In genomic region chr2:136909777-136910176, GRCh38 we compare ENCODE assay signal across 14 cellular contexts.
DNase-seq lines count a peak whose midpoint lies in the region; FAIRE-seq and TF ChIP-seq lines count a peak whose summit lies in the region.
"Had no signal": no experiment of that assay in that cellular context is flagged by ENCODE, and none has a peak within 500 bp of the region (broad histone marks: within the 10 kb centered on the region; RNA-seq: fewer than 3 reads in every experiment).

No MANE protein-coding gene starts in this region.

- H3K27ac ChIP-seq in HUES48 (ENCODE audit: low read depth, low read length) = peak overlapping the region; percentile 65
- H3K27ac ChIP-seq in endodermal cell (ENCODE audit: low read depth, low read length) = no peak overlapping the region
- H3K27ac ChIP-seq: BLaER1 treated with 17β-estradiol and CSF1 and Interleukin-3, amounts not matched to agents 10 nM and 100 nM had no signal

- H3K4me1 Mint-ChIP-seq in endodermal cell = peaks cover 15% of the 10 kb centered on the region

- H3K27ac Mint-ChIP-seq in endodermal cell = peak overlapping the region; percentile 83
- H3K27ac Mint-ChIP-seq: CD8-positive, alpha-beta T cell had no signal

- DNase-seq in endodermal cell = peak; percentile 64
- DNase-seq in kidney tubule cell (ENCODE audit: low spot score) = peak; percentile 88
- peak; percentile 91 for DNase-seq in renal cortical epithelial cell (ENCODE audit: low read depth)
- DNase-seq in frontal cortex (ENCODE audit: low spot score in 2 of 2) = no peak
- no peak for DNase-seq in NCI-H2196 treated with DMSO at 0.1 percent for 48 hours (lab: John Stamatoyannopoulos, UW; ENCODE audit: unreplicated experiment)
- no peak for DNase-seq in OCI-M1 (lab: John Stamatoyannopoulos, UW)
- DNase-seq: CD8-positive, alpha-beta T cell; DMS79; NCI-H1417 treated with DMSO at 0.1 percent for 48 hours; NCI-H187 treated with DMSO at 0.1 percent for 48 hours; NCI-H526 had no signal

- 56% methylated on average over 1 of the region's 1 CpG; no CpG with 5 or more reads in 1 of the 2 experiments for WGBS in endodermal cell (ENCODE audit: insufficient coverage in 1 of 2, insufficient read length in 1 of 2), 2 experiments

- peaks cover 30% of the 10 kb centered on the region for H3K9me3 Mint-ChIP-seq in endodermal cell

- H3K36me3 ChIP-seq in HUES48 (ENCODE audit: control insufficient read depth, insufficient read depth, low read length) = no peaks in the 10 kb centered on the region
- no peaks in the 10 kb centered on the region for H3K36me3 ChIP-seq in endodermal cell (ENCODE audit: control insufficient read depth, insufficient read depth, low read length)
- H3K36me3 ChIP-seq: BLaER1 treated with 17β-estradiol and CSF1 and Interleukin-3, amounts not matched to agents 10 nM and 100 nM had no signal

- no peak overlapping the region for H3K9ac ChIP-seq in HUES48 (ENCODE audit: low read depth, low read length)
- H3K9ac ChIP-seq in endodermal cell (ENCODE audit: extremely low read depth, low read length, poor library complexity, severe bottlenecking) = no peak overlapping the region
- H3K9ac ChIP-seq: BLaER1 treated with 17β-estradiol and CSF1 and Interleukin-3, amounts not matched to agents 10 nM and 100 nM had no signal

- peaks cover 16% of the 10 kb centered on the region for H3K36me3 Mint-ChIP-seq in endodermal cell (ENCODE audit: low read depth)
- H3K36me3 Mint-ChIP-seq: CD8-positive, alpha-beta T cell had no signal

- no peaks in the 10 kb centered on the region for H3K27me3 Mint-ChIP-seq in endodermal cell (ENCODE audit: insufficient read depth)

- no peak for FAIRE-seq in frontal cortex (lab: Jason Lieb, UNC)
- FAIRE-seq: D721Med had no signal

- H3K9me3 ChIP-seq in HUES48 (ENCODE audit: control insufficient read depth, insufficient read depth, low read length) (peaks cover 3% of the 10 kb centered on the region; the same call in 1 of the 2 replicates), endodermal cell (ENCODE audit: control insufficient read depth, low read length) (peaks cover 49% of the 10 kb centered on the region)

- no peak overlapping the region for H3K4me3 Mint-ChIP-seq in endodermal cell
- H3K4me3 Mint-ChIP-seq: CD8-positive, alpha-beta T cell had no signal

- H3K4me1 ChIP-seq in HUES48 (ENCODE audit: control insufficient read depth, insufficient read depth, low read length) (peaks cover 9% of the 10 kb centered on the region), endodermal cell (ENCODE audit: control insufficient read depth, insufficient read depth, low read length) (peaks cover 7% of the 10 kb centered on the region)
- H3K4me1 ChIP-seq: BLaER1 treated with 17β-estradiol and CSF1 and Interleukin-3, amounts not matched to agents 10 nM and 100 nM had no signal

- H3K4me3 ChIP-seq in HUES48 (ENCODE audit: low read depth, low read length) = no peak overlapping the region
- peak overlapping the region; percentile 37 for H3K4me3 ChIP-seq in endodermal cell (ENCODE audit: low read length)
- H3K4me3 ChIP-seq: BLaER1 treated with 17β-estradiol and CSF1 and Interleukin-3, amounts not matched to agents 10 nM and 100 nM had no signal

- TF ChIP-seq CTCF in endodermal cell (conservative IDR thresholded peaks at IDR 0.05) = no peak

- H3K27me3 ChIP-seq in HUES48 (ENCODE audit: control insufficient read depth, insufficient read depth, low read length) = no peaks in the 10 kb centered on the region
- H3K27me3 ChIP-seq in endodermal cell (ENCODE audit: control insufficient read depth, insufficient read depth, low read length, poor library complexity, severe bottlenecking) = no peaks in the 10 kb centered on the region
- H3K27me3 ChIP-seq: BLaER1 treated with 17β-estradiol and CSF1 and Interleukin-3, amounts not matched to agents 10 nM and 100 nM had no signal

Comparison
In these comparisons a context has a peak if more than half of its experiments do, and no peak if none do; other contexts are left out.
1. DNase-seq: peak in endodermal cell (single experiment), kidney tubule cell (single experiment) and renal cortical epithelial cell (single experiment); none in frontal cortex (0 of 2), NCI-H2196 treated with DMSO at 0.1 percent for 48 hours (single experiment) and OCI-M1 (single experiment).